Comparison of ENCODE assay signal across 17 cellular contexts in the genomic region with DNA sequence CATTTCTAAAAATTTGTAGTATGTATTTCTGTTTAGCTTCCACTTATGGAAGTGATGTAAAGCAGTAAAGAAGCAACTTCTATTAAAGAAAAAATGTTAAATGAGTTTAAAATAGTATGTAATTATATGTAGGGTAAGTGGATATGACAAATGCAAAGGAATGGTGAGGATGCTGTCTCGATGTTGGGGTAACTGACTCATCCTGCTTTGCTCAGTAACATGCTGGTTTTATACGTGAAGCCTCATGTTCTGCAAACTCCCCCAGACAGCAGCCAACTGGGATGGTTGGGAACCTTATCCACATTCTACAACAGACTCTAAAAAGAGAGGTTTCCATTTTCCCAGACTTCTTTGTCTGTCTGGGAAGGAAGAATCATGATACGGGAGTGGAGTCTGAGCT.
A peak's percentile ranks its signal among the peaks of the same experiment; 100 is the strongest.
DNase-seq lines count a peak whose midpoint lies in the region; ATAC-seq and TF ChIP-seq lines count a peak whose summit lies in the region.
"Had no signal": no experiment of that assay in that cellular context is flagged by ENCODE, and none has a peak within 500 bp of the region (broad histone marks: within the 10 kb centered on the region; RNA-seq: fewer than 3 reads in every experiment).

No MANE protein-coding gene starts in this region.

- ATAC-seq in HG03460 (IDR thresholded peaks at IDR 0.05; ENCODE audit: unreplicated experiment): no peak
- ATAC-seq in GM21367 (IDR thresholded peaks at IDR 0.05; ENCODE audit: unreplicated experiment): no peak
- ATAC-seq in left lung: no peak

- H3K27ac Mint-ChIP-seq in HFFc6: peak overlapping the region; percentile 88
- H3K27ac Mint-ChIP-seq: IgD-negative memory B cell had no signal

- H3K27ac ChIP-seq in left lung: no peak overlapping the region
- H3K27ac ChIP-seq: RWPE1, SJCRH30 had no signal

- peak overlapping the region; percentile 48 for H3K4me3 Mint-ChIP-seq in HFFc6
- H3K4me3 Mint-ChIP-seq: CD14-positive monocyte, IgD-negative memory B cell had no signal

- DNase-seq in AG08395 (ENCODE audit: low spot score) (peak; percentile 56), HFFc6 (peak; percentile 84), adipocyte (ENCODE audit: low read depth) (peak; percentile 20), foreskin fibroblast (peak; percentile 73 to 77), left lung (no peak)
- no peak for DNase-seq in activated CD8-positive, alpha-beta memory T cell treated with anti-CD3 and anti-CD28 coated beads, Interleukin-2, amount 50 U/mL, for 48 hours
- DNase-seq: COR-L47, GDM1, NCI-H1436 treated with DMSO at 0.1 percent for 48 hours, NCI-H2081, NCI-H524, SJCRH30 had no signal

- H3K27me3 ChIP-seq in adipocyte (replicated peaks; ENCODE audit: control insufficient read depth, insufficient read depth, low read length) (no peaks in the 10 kb centered on the region), left lung (no peaks in the 10 kb centered on the region)
- H3K27me3 ChIP-seq: SJCRH30 had no signal

- peaks cover 5% of the 10 kb centered on the region; the same call in 1 of the 2 replicates for H3K9me3 Mint-ChIP-seq in HFFc6

- H3K4me3 ChIP-seq in adipocyte (ENCODE audit: low read length): no peak overlapping the region
- no peak overlapping the region for H3K4me3 ChIP-seq in foreskin fibroblast (ENCODE audit: low read depth in 1 of 2, low read length in 2 of 2)
- H3K4me3 ChIP-seq in left lung: no peak overlapping the region
- H3K4me3 ChIP-seq: SJCRH30 had no signal

- H3K36me3 ChIP-seq in adipocyte (ENCODE audit: control insufficient read depth, insufficient read depth, low read length, severe bottlenecking) (no peaks in the 10 kb centered on the region), left lung (no peaks in the 10 kb centered on the region)
- H3K36me3 ChIP-seq: SJCRH30 had no signal

- H3K4me1 Mint-ChIP-seq in HFFc6 (ENCODE audit: low read depth): peaks cover 72% of the 10 kb centered on the region
- H3K4me1 Mint-ChIP-seq: IgD-negative memory B cell had no signal

- H3K27me3 Mint-ChIP-seq in HFFc6 (ENCODE audit: insufficient read depth): no peaks in the 10 kb centered on the region
- H3K27me3 Mint-ChIP-seq: IgD-negative memory B cell had no signal

- peaks cover 19% of the 10 kb centered on the region for H3K36me3 Mint-ChIP-seq in HFFc6 (ENCODE audit: low read depth)
- H3K36me3 Mint-ChIP-seq: CD14-positive monocyte, IgD-negative memory B cell had no signal

- intact Hi-C loops in left lung (cut with DNase I): no loop called here

- H3K4me1 ChIP-seq in adipocyte (ENCODE audit: control insufficient read depth, insufficient read depth, low read length): peaks cover 14% of the 10 kb centered on the region
- no peaks in the 10 kb centered on the region for H3K4me1 ChIP-seq in left lung
- H3K4me1 ChIP-seq: SJCRH30 had no signal

- H3K9ac ChIP-seq in adipocyte (ENCODE audit: low read length): no peak overlapping the region

- H3K9me3 ChIP-seq in adipocyte (ENCODE audit: control insufficient read depth, low read length) (no peaks in the 10 kb centered on the region), left lung (peaks cover 0 to 5% of the 10 kb centered on the region in 2 donors)
- H3K9me3 ChIP-seq: SJCRH30 had no signal

- TF ChIP-seq CTCF in HFFc6 (IDR thresholded peaks at IDR 0.05): no peak
- TF ChIP-seq CTCF in foreskin fibroblast (IDR thresholded peaks at IDR 0.05; ENCODE audit: low read depth, low read length): no peak
- TF ChIP-seq CTCF in left lung (IDR thresholded peaks at IDR 0.05): no peak

Comparison
In these comparisons a context has a peak if more than half of its experiments do, and no peak if none do; other contexts are left out.
1. DNase-seq: peak in AG08395 (single experiment), HFFc6 (single experiment), adipocyte (single experiment) and foreskin fibroblast (2 of 2); none in activated CD8-positive, alpha-beta memory T cell treated with anti-CD3 and anti-CD28 coated beads, Interleukin-2, amount 50 U/mL, for 48 hours (single experiment) and left lung (0 of 2).